In genomic region chr5:134648425-134649162, GRCh38 we compare ENCODE assay signal across 1 cellular context.
A peak's percentile ranks its signal among the peaks of the same experiment; 100 is the strongest.
TF ChIP-seq lines count a peak whose summit lies in the region.

Gene SEC24A, plus strand, starts transcription at chr5:134648785. Its CDS starts 292 bp downstream, at chr5:134649077.

TF ChIP-seq in HepG2, 621 proteins besides CTCF, POLR2A, EP300 and RAD21 (continued from another document and continues in another):
- TF ChIP-seq DMAP1 (CRISPR knock-in tag; IDR thresholded peaks at IDR 0.05) (peak; percentile 99), STAT5B (CRISPR knock-in tag; IDR thresholded peaks at IDR 0.05) (peak; percentile 88), GPN1 (CRISPR knock-in tag; IDR thresholded peaks at IDR 0.05; ENCODE audit: borderline replicate concordance) (no peak), TOPORS (CRISPR knock-in tag; IDR thresholded peaks at IDR 0.05) (0 out of 2 replicates have a peak, but pooled peaks have one; percentile 76), ZNF276 (CRISPR knock-in tag; IDR thresholded peaks at IDR 0.05; ENCODE audit: low read depth) (peak; percentile 61; the same call in 1 of the 2 replicates), REXO4 (CRISPR knock-in tag; IDR thresholded peaks at IDR 0.05; ENCODE audit: borderline replicate concordance) (no peak; the same call in 1 of the 2 replicates), SRY (CRISPR knock-in tag; IDR thresholded peaks at IDR 0.05) (peak; percentile 92), NFE2L2 (IDR thresholded peaks at IDR 0.05; ENCODE audit: low read length) (no peak), HNRNPUL1 (IDR thresholded peaks at IDR 0.05; ENCODE audit: low read depth, low read length) (no peak), ARID2 (CRISPR knock-in tag; IDR thresholded peaks at IDR 0.05; ENCODE audit: borderline replicate concordance) (no peak), HOMEZ (CRISPR knock-in tag; IDR thresholded peaks at IDR 0.05; ENCODE audit: low read depth) (peak; percentile 76), SMAD1 (CRISPR knock-in tag; IDR thresholded peaks at IDR 0.05; ENCODE audit: borderline replicate concordance, low read depth) (peak; percentile 84; the same call in 1 of the 2 replicates), HNF4G (IDR thresholded peaks at IDR 0.05; ENCODE audit: borderline replicate concordance, low read depth, low read length) (no peak), HNF4G (CRISPR knock-in tag; IDR thresholded peaks at IDR 0.05; ENCODE audit: borderline replicate concordance, low read depth) (no peak; the same call in 1 of the 2 replicates), ZFP36L1 (CRISPR knock-in tag; IDR thresholded peaks at IDR 0.05) (peak; percentile 86), RBM39 (IDR thresholded peaks at IDR 0.05; ENCODE audit: low read depth, low read length, poor library complexity, severe bottlenecking) (peak; percentile 47), NR1H2 (CRISPR knock-in tag; IDR thresholded peaks at IDR 0.05; ENCODE audit: borderline replicate concordance, low read depth) (peak; percentile 29; the same call in 1 of the 2 replicates), NFKBIZ (CRISPR knock-in tag; IDR thresholded peaks at IDR 0.05) (no peak; the same call in 1 of the 2 replicates), ZNF761 (CRISPR knock-in tag; conservative IDR thresholded peaks at IDR 0.05) (peak; percentile 73; the same call in 1 of the 2 replicates), SMYD3 (CRISPR knock-in tag; IDR thresholded peaks at IDR 0.05) (peak; percentile 83; the same call in 1 of the 2 replicates), ARHGAP35 (CRISPR knock-in tag; IDR thresholded peaks at IDR 0.05; ENCODE audit: borderline replicate concordance) (no peak; the same call in 1 of the 2 replicates), CENPBD1 (CRISPR knock-in tag; IDR thresholded peaks at IDR 0.05; ENCODE audit: borderline replicate concordance, low read depth) (0 out of 2 replicates have a peak, but pooled peaks have one; percentile 83), HMGXB3 (CRISPR knock-in tag; IDR thresholded peaks at IDR 0.05; ENCODE audit: borderline replicate concordance) (peak; percentile 49; the same call in 1 of the 2 replicates), FOXA1 (IDR thresholded peaks at IDR 0.05) (no peak), FOXA1 (CRISPR knock-in tag; IDR thresholded peaks at IDR 0.05) (peak; percentile 40; the same call in 1 of the 2 replicates), ZNF790 (CRISPR knock-in tag; IDR thresholded peaks at IDR 0.05; ENCODE audit: borderline replicate concordance) (peak; percentile 94; the same call in 1 of the 2 replicates), SALL1 (CRISPR knock-in tag; IDR thresholded peaks at IDR 0.05) (peak; percentile 96), BHLHE40 (IDR thresholded peaks at IDR 0.05; ENCODE audit: low read length) (peak; percentile 97), TFE3 (CRISPR knock-in tag; IDR thresholded peaks at IDR 0.05) (peak; percentile 86), EZH2 (conservative IDR thresholded peaks at IDR 0.05; ENCODE audit: low read depth, low read length) (no peak), HOXA9 (CRISPR knock-in tag; IDR thresholded peaks at IDR 0.05; ENCODE audit: borderline replicate concordance) (peak; percentile 88; the same call in 1 of the 2 replicates), ZBTB3 (CRISPR knock-in tag; IDR thresholded peaks at IDR 0.05; ENCODE audit: borderline replicate concordance, low read depth) (0 out of 2 replicates have a peak, but pooled peaks have one; percentile 29), GABPB1 (CRISPR knock-in tag; IDR thresholded peaks at IDR 0.05) (peak; percentile 98), ZFP82 (CRISPR knock-in tag; IDR thresholded peaks at IDR 0.05; ENCODE audit: borderline replicate concordance) (peak; percentile 85; the same call in 1 of the 2 replicates), ZBTB38 (CRISPR knock-in tag; IDR thresholded peaks at IDR 0.05) (peak; percentile 87), ZC3H13 (CRISPR knock-in tag; IDR thresholded peaks at IDR 0.05) (peak; percentile 87; the same call in 1 of the 2 replicates), HNRNPK (IDR thresholded peaks at IDR 0.05; ENCODE audit: low read depth, low read length, poor library complexity, severe bottlenecking) (no peak), MIXL1 (CRISPR knock-in tag; IDR thresholded peaks at IDR 0.05) (peak; percentile 85), ZNF510 (CRISPR knock-in tag; IDR thresholded peaks at IDR 0.05; ENCODE audit: low read depth) (peak; percentile 87; the same call in 1 of the 2 replicates), ATF1 (CRISPR knock-in tag; IDR thresholded peaks at IDR 0.05) (no peak; the same call in 1 of the 2 replicates), HOXA3 (CRISPR knock-in tag; IDR thresholded peaks at IDR 0.05) (peak; percentile 98), ZNF343 (CRISPR knock-in tag; IDR thresholded peaks at IDR 0.05) (peak; percentile 75), ZNF619 (CRISPR knock-in tag; IDR thresholded peaks at IDR 0.05) (0 out of 2 replicates have a peak, but pooled peaks have one; percentile 36), TIGD3 (CRISPR knock-in tag; IDR thresholded peaks at IDR 0.05; ENCODE audit: borderline replicate concordance) (peak; percentile 88), ZNF713 (CRISPR knock-in tag; IDR thresholded peaks at IDR 0.05) (no peak), ZBTB2 (CRISPR knock-in tag; IDR thresholded peaks at IDR 0.05; ENCODE audit: low read depth) (peak; percentile 100), U2AF1 (optimal IDR thresholded peaks at IDR 0.05; ENCODE audit: low read depth, low read length) (no peak), SMARCC2 (IDR thresholded peaks at IDR 0.05) (no peak), BCL3 (CRISPR knock-in tag; IDR thresholded peaks at IDR 0.05) (no peak), PTBP1 (IDR thresholded peaks at IDR 0.05; ENCODE audit: low read depth, low read length, poor library complexity, severe bottlenecking) (no peak), ZNF24 (IDR thresholded peaks at IDR 0.05) (no peak), ZNF136 (CRISPR knock-in tag; IDR thresholded peaks at IDR 0.05; ENCODE audit: low read depth) (no peak; the same call in 1 of the 2 replicates), ZFY (CRISPR knock-in tag; IDR thresholded peaks at IDR 0.05) (peak; percentile 93), KLF13 (CRISPR knock-in tag; IDR thresholded peaks at IDR 0.05) (peak; percentile 82; the same call in 1 of the 2 replicates), TP53 (CRISPR knock-in tag; conservative IDR thresholded peaks at IDR 0.05) (no peak; the same call in 1 of the 2 replicates), ATF7-NPFF (CRISPR knock-in tag; IDR thresholded peaks at IDR 0.05; ENCODE audit: low read depth) (peak; percentile 95), ZNF253 (CRISPR knock-in tag; IDR thresholded peaks at IDR 0.05; ENCODE audit: borderline replicate concordance) (no peak; the same call in 1 of the 2 replicates), STAG1 (CRISPR knock-in tag; IDR thresholded peaks at IDR 0.05) (peak; percentile 22; the same call in 1 of the 2 replicates), ATF7 (IDR thresholded peaks at IDR 0.05) (no peak), ATF7 (CRISPR knock-in tag; IDR thresholded peaks at IDR 0.05) (peak; percentile 86), SMAD9 (CRISPR knock-in tag; IDR thresholded peaks at IDR 0.05) (no peak), NR2F2 (IDR thresholded peaks at IDR 0.05; ENCODE audit: borderline replicate concordance, low read depth) (no peak), KAT8 (CRISPR knock-in tag; IDR thresholded peaks at IDR 0.05) (peak; percentile 89)
